ENCODE assay signal across 18 cellular contexts in genomic region chr20:48703107-48703506, GRCh38.
A peak's percentile ranks its signal among the peaks of the same experiment; 100 is the strongest.
DNase-seq lines count a peak whose midpoint lies in the region; ATAC-seq and TF ChIP-seq lines count a peak whose summit lies in the region.
"Had no signal": no experiment of that assay in that cellular context is flagged by ENCODE, and none has a peak within 500 bp of the region (broad histone marks: within the 10 kb centered on the region; RNA-seq: fewer than 3 reads in every experiment).

No MANE protein-coding gene starts in this region.

- H3K36me3 ChIP-seq in SK-N-SH (replicated peaks in 1 of 2; ENCODE audit: control insufficient read depth in 1 of 2, insufficient read depth in 2 of 2, low read length in 1 of 2) (no peaks in the 10 kb centered on the region), thyroid gland (no peaks in the 10 kb centered on the region)

- no peak for TF ChIP-seq POLR2A in thyroid gland (IDR thresholded peaks at IDR 0.05)

- no peak overlapping the region for H3K4me3 ChIP-seq in SK-N-SH (ENCODE audit: low read depth in 2 of 2, low read length in 1 of 2)
- no peak overlapping the region for H3K4me3 ChIP-seq in thyroid gland (replicated peaks in 1 of 3)
- H3K4me3 ChIP-seq: PC-9, psoas muscle had no signal

- peaks cover 6 to 22% of the 10 kb centered on the region in 2 experiments; a peak in 2 of 4 replicates for H3K4me1 ChIP-seq in SK-N-SH (ENCODE audit: control insufficient read depth in 1 of 2, insufficient read depth in 2 of 2, low read depth in 1 of 2, low read length in 1 of 2)
- H3K4me1 ChIP-seq in thyroid gland, result peaks cover 17 to 28% of the 10 kb centered on the region in 2 donors

- TF ChIP-seq RAD21 in SK-N-SH (IDR thresholded peaks at IDR 0.05; ENCODE audit: low read length), result no peak

- peak; percentile 64 for DNase-seq in SK-N-SH
- peak; percentile 78 to 81 for DNase-seq in thyroid gland
- no peak for DNase-seq in activated CD4-positive, alpha-beta T cell treated with anti-CD3 and anti-CD28 coated beads, Interleukin-2, amount 10 ng/mL, durations not matched to agents 7 days and 5 days
- DNase-seq: activated B cell treated with CpG ODN at 0.5 μM for 24 hours; activated CD8-positive, alpha-beta memory T cell treated with anti-CD3 and anti-CD28 coated beads, Interleukin-2, amount 50 U/mL, for 48 hours; erythroblast; MM.1S; NCI-H2227 treated with DMSO at 0.1 percent for 48 hours; stimulated activated CD4-positive, alpha-beta T cell treated with anti-CD3 and anti-CD28 coated beads, Interleukin-1b, Interleukin-23, amount 100 ng/mL, for 48 hours; stimulated activated CD8-positive, alpha-beta memory T cell treated with anti-CD3 and anti-CD28 coated beads, Interleukin-4, amount 100 ng/mL, for 48 hours had no signal

- no peak overlapping the region for H3K4me2 ChIP-seq in SK-N-SH
- H3K4me2 ChIP-seq: PC-9 had no signal

- H3K79me2 ChIP-seq in SK-N-SH (ENCODE audit: insufficient read depth), result no peaks in the 10 kb centered on the region

- H3K27me3 Mint-ChIP-seq in activated CD4-positive, alpha-beta T cell treated with anti-CD3 and anti-CD28 coated beads, Interleukin-2, amount 10 ng/mL, durations not matched to agents 7 days and 5 days, result no peaks in the 10 kb centered on the region
- H3K27me3 Mint-ChIP-seq: activated B cell treated with CpG ODN at 0.5 μM for 24 hours; activated naive CD4-positive, alpha-beta T cell treated with anti-CD3 and anti-CD28 coated beads, Interleukin-2, amount 50 U/mL, for 24 hours had no signal

- POLR2A ChIA-PET in SK-N-SH (lab: Yijun Ruan, JAX), result no interaction called here
- POLR2A ChIA-PET in activated CD4-positive, alpha-beta T cell treated with anti-CD3 and anti-CD28 coated beads, Interleukin-2, amount 10 ng/mL, durations not matched to agents 7 days and 5 days (lab: Charles Lee), result no interaction called here

- H3K9ac ChIP-seq in SK-N-SH, result no peak overlapping the region

- H4K20me1 ChIP-seq in SK-N-SH (ENCODE audit: insufficient read depth), result no peaks in the 10 kb centered on the region

- 70% methylated on average over 9 of the region's 12 CpGs for WGBS in SK-N-SH (ENCODE audit: low lambda C conversion rate)
- 30 to 53% methylated on average over 8 to 9 of the region's 12 CpGs for WGBS in thyroid gland, 2 donors

- intact Hi-C loops in thyroid gland (cut with DNase I), result no loop called here

- TF ChIP-seq CTCF in SK-N-SH (IDR thresholded peaks at IDR 0.05), result no peak
- no peak for TF ChIP-seq CTCF in thyroid gland (IDR thresholded peaks at IDR 0.05)

- H2AFZ ChIP-seq in SK-N-SH (ENCODE audit: low read depth), result no peak overlapping the region
- H2AFZ ChIP-seq: PC-9 had no signal

- ATAC-seq in SK-N-SH treated with all-trans-retinoic acid at 6 μM for 48 hours, result no peak
- ATAC-seq in HG02840 (IDR thresholded peaks at IDR 0.05; ENCODE audit: low FRiP score, unreplicated experiment), result no peak
- ATAC-seq in HG03469 (IDR thresholded peaks at IDR 0.05; ENCODE audit: unreplicated experiment), result no peak

- H3K27me3 ChIP-seq in SK-N-SH (ENCODE audit: insufficient read depth), result no peaks in the 10 kb centered on the region
- no peaks in the 10 kb centered on the region for H3K27me3 ChIP-seq in layer of hippocampus (ENCODE audit: control insufficient read depth, insufficient read depth, low read length)
- H3K27me3 ChIP-seq in thyroid gland, result no peaks in the 10 kb centered on the region

- no peaks in the 10 kb centered on the region for H3K9me2 ChIP-seq in SK-N-SH

- CTCF ChIA-PET in SK-N-SH (lab: Yijun Ruan, JAX), result interaction anchor here (0.7 to 3.4 kb wide), 4 partner anchors 19 to 202 kb away, joined by 3 to 15 read pairs (median 8); no protein-coding TSS in a partner anchor
- CTCF ChIA-PET in activated CD4-positive, alpha-beta T cell treated with anti-CD3 and anti-CD28 coated beads, Interleukin-2, amount 10 ng/mL, durations not matched to agents 7 days and 5 days (lab: Charles Lee), result interaction anchor here (1.3 kb wide), 1 partner anchor 14 kb away, joined by 3 read pairs; no protein-coding TSS in a partner anchor

- H3K27ac ChIP-seq in SK-N-SH (ENCODE audit: low read depth in 2 of 2, low read length in 1 of 2) (no peak overlapping the region), angular gyrus (ENCODE audit: low read depth, low read length) (peak overlapping the region; percentile 60), layer of hippocampus (ENCODE audit: low read depth, low read length) (peak overlapping the region; percentile 82), thyroid gland (no peak overlapping the region)
- H3K27ac ChIP-seq: PC-9, psoas muscle had no signal

- peaks cover 46% of the 10 kb centered on the region for H3K4me1 Mint-ChIP-seq in activated CD4-positive, alpha-beta T cell treated with anti-CD3 and anti-CD28 coated beads, Interleukin-2, amount 10 ng/mL, durations not matched to agents 7 days and 5 days

- H3F3A ChIP-seq in SK-N-SH (replicated peaks; ENCODE audit: insufficient read depth), result no peaks in the 10 kb centered on the region

- H3K9me3 ChIP-seq in SK-N-SH (no peaks in the 10 kb centered on the region), thyroid gland (no peaks in the 10 kb centered on the region)
- H3K9me3 ChIP-seq: psoas muscle had no signal

- peaks cover 61% of the 10 kb centered on the region for H3K36me3 Mint-ChIP-seq in activated CD4-positive, alpha-beta T cell treated with anti-CD3 and anti-CD28 coated beads, Interleukin-2, amount 10 ng/mL, durations not matched to agents 7 days and 5 days (ENCODE audit: low read depth)

- TF ChIP-seq EP300 in SK-N-SH (IDR thresholded peaks at IDR 0.05; ENCODE audit: borderline replicate concordance in 1 of 2, low read depth in 1 of 2, low read length in 1 of 2), result no peak

- no peak overlapping the region for H3K27ac Mint-ChIP-seq in activated CD4-positive, alpha-beta T cell treated with anti-CD3 and anti-CD28 coated beads, Interleukin-2, amount 10 ng/mL, durations not matched to agents 7 days and 5 days
- H3K27ac Mint-ChIP-seq: activated naive CD4-positive, alpha-beta T cell treated with anti-CD3 and anti-CD28 coated beads, Interleukin-2, amount 50 U/mL, for 24 hours had no signal

- no peak overlapping the region for H3K4me3 Mint-ChIP-seq in activated CD4-positive, alpha-beta T cell treated with anti-CD3 and anti-CD28 coated beads, Interleukin-2, amount 10 ng/mL, durations not matched to agents 7 days and 5 days
- H3K4me3 Mint-ChIP-seq: activated B cell treated with CpG ODN at 0.5 μM for 24 hours; activated naive CD4-positive, alpha-beta T cell treated with anti-CD3 and anti-CD28 coated beads, Interleukin-2, amount 50 U/mL, for 24 hours had no signal

- H3K9me3 Mint-ChIP-seq in activated CD4-positive, alpha-beta T cell treated with anti-CD3 and anti-CD28 coated beads, Interleukin-2, amount 10 ng/mL, durations not matched to agents 7 days and 5 days, result no peaks in the 10 kb centered on the region
- H3K9me3 Mint-ChIP-seq: activated B cell treated with CpG ODN at 0.5 μM for 24 hours; activated naive CD4-positive, alpha-beta T cell treated with anti-CD3 and anti-CD28 coated beads, Interleukin-2, amount 50 U/mL, for 24 hours had no signal

TF ChIP-seq in SK-N-SH, 30 proteins besides CTCF, POLR2A, EP300 and RAD21 (continues in another document):
- no peak for TF ChIP-seq RXRA (IDR thresholded peaks at IDR 0.05; ENCODE audit: borderline replicate concordance, low read depth)

TF ChIP-seq in SK-N-SH treated with all-trans-retinoic acid at 6 μM for 48 hours, 23 proteins besides CTCF, POLR2A, EP300 and RAD21 (continues in another document):
- TF ChIP-seq BACH2 (CRISPR knock-in tag; IDR thresholded peaks at IDR 0.05; ENCODE audit: borderline replicate concordance) (no peak), ZNF70 (CRISPR knock-in tag; IDR thresholded peaks at IDR 0.05) (no peak), ZFP30 (CRISPR knock-in tag; IDR thresholded peaks at IDR 0.05) (no peak), ZNF565 (CRISPR knock-in tag; conservative IDR thresholded peaks at IDR 0.05; ENCODE audit: low read depth) (no peak), GLIS3 (CRISPR knock-in tag; IDR thresholded peaks at IDR 0.05) (no peak), SNAI2 (CRISPR knock-in tag; IDR thresholded peaks at IDR 0.05) (no peak), ARNTL (CRISPR knock-in tag; IDR thresholded peaks at IDR 0.05; ENCODE audit: borderline replicate concordance, low read depth) (no peak), ZNF8 (CRISPR knock-in tag; IDR thresholded peaks at IDR 0.05) (no peak), POU6F1 (CRISPR knock-in tag; IDR thresholded peaks at IDR 0.05; ENCODE audit: borderline replicate concordance, low read depth) (no peak), CREB5 (CRISPR knock-in tag; IDR thresholded peaks at IDR 0.05; ENCODE audit: low read depth) (no peak)

Comparison
In these comparisons a context has a peak if more than half of its experiments do, and no peak if none do; other contexts are left out.
1. H3K27ac ChIP-seq: peak in angular gyrus (single experiment) and layer of hippocampus (single experiment); none in SK-N-SH (0 of 2) and thyroid gland (0 of 3).